Comparison of ENCODE assay signal across 8 cellular contexts in genomic region chr9:113220467-113221002, GRCh38. TPM values are rescaled to one million over a fixed set of nuclear protein-coding genes. Genes with fewer than 3 reads are reported as not detected.
DNase-seq lines count a peak whose midpoint lies in the region; ATAC-seq and TF ChIP-seq lines count a peak whose summit lies in the region.

No MANE protein-coding gene starts in this region.

- H3K9me3 Mint-ChIP-seq in activated CD4-positive, alpha-beta memory T cell treated with anti-CD3 and anti-CD28 coated beads for 36 hours: no peaks in the 10 kb centered on the region

- CTCF ChIA-PET in activated CD4-positive, alpha-beta memory T cell treated with anti-CD3 and anti-CD28 coated beads for 36 hours (lab: Charles Lee): interaction anchor here (0.8 to 3.5 kb wide), 9 partner anchors 49 to 371 kb away, joined by 3 to 46 read pairs (median 4); partner anchors contain the start of genes ALAD, CDC26, PRPF4 and SLC31A2

- H3K4me1 Mint-ChIP-seq in activated CD4-positive, alpha-beta memory T cell treated with anti-CD3 and anti-CD28 coated beads for 36 hours (ENCODE audit: low read depth): peaks cover 36% of the 10 kb centered on the region

- H3K4me1 ChIP-seq in left ventricle myocardium inferior (peaks cover 82% of the 10 kb centered on the region), hepatocyte (ENCODE audit: insufficient read depth) (peaks cover 19% of the 10 kb centered on the region)

- peak overlapping the region; percentile 92 for H3K27ac ChIP-seq in left ventricle myocardium inferior (replicated peaks)
- H3K27ac ChIP-seq in hepatocyte: peak overlapping the region; percentile 84

- peaks cover 3% of the 10 kb centered on the region for H4K20me1 ChIP-seq in hepatocyte (ENCODE audit: insufficient read depth, poor library complexity, severe bottlenecking)

- H3K36me3 ChIP-seq in left ventricle myocardium inferior (peaks cover 9% of the 10 kb centered on the region), hepatocyte (replicated peaks; ENCODE audit: insufficient read depth, low read depth) (no peaks in the 10 kb centered on the region)

- no peaks in the 10 kb centered on the region for H3K9me3 ChIP-seq in left ventricle myocardium inferior (replicated peaks)
- no peaks in the 10 kb centered on the region for H3K9me3 ChIP-seq in hepatocyte (ENCODE audit: low read depth)

- no peaks in the 10 kb centered on the region for H3K9me2 ChIP-seq in hepatocyte (replicated peaks; ENCODE audit: insufficient read depth)

- H3K27me3 ChIP-seq in left ventricle myocardium inferior (ENCODE audit: low read depth): no peaks in the 10 kb centered on the region
- no peaks in the 10 kb centered on the region for H3K27me3 ChIP-seq in hepatocyte

- no peaks in the 10 kb centered on the region for H3K27me3 Mint-ChIP-seq in activated CD4-positive, alpha-beta memory T cell treated with anti-CD3 and anti-CD28 coated beads for 36 hours

- H3K4me3 ChIP-seq in left ventricle myocardium inferior: peak overlapping the region; percentile 87
- H3K4me3 ChIP-seq in hepatocyte: peak overlapping the region; percentile 56

- TF ChIP-seq CTCF in left ventricle myocardium inferior (IDR thresholded peaks at IDR 0.05; ENCODE audit: borderline replicate concordance) (no peak), hepatocyte (IDR thresholded peaks at IDR 0.05; ENCODE audit: poor library complexity) (no peak)

- peak overlapping the region; percentile 92 for H3K27ac Mint-ChIP-seq in activated CD4-positive, alpha-beta memory T cell treated with anti-CD3 and anti-CD28 coated beads for 36 hours

- no peak for ATAC-seq in left ventricle myocardium superior
- ATAC-seq in HG03460 (IDR thresholded peaks at IDR 0.05; ENCODE audit: unreplicated experiment): no peak

- peak overlapping the region; percentile 91 for H3K4me2 ChIP-seq in hepatocyte

- intact Hi-C loops in left ventricle myocardium inferior (cut with micrococcal nuclease) (no loop called here), left ventricle myocardium superior (cut with micrococcal nuclease) (no loop called here)
- intact Hi-C loops in activated CD4-positive, alpha-beta memory T cell treated with anti-CD3 and anti-CD28 coated beads for 36 hours (cut with micrococcal nuclease): loop anchor here (1.0 to 5.0 kb wide), 8 partner anchors 49 to 466 kb away; partner anchors contain the start of genes ALAD, C9orf43, CDC26 and POLE3

- H2AFZ ChIP-seq in hepatocyte: peak overlapping the region; percentile 68

- WGBS in hepatocyte (ENCODE audit: low lambda C conversion rate, missing lambda C conversion rate): 17% methylated on average over 11 of the region's 11 CpGs

- H3K36me3 Mint-ChIP-seq in activated CD4-positive, alpha-beta memory T cell treated with anti-CD3 and anti-CD28 coated beads for 36 hours: peaks cover 10% of the 10 kb centered on the region

- POLR2A ChIA-PET in activated CD4-positive, alpha-beta memory T cell treated with anti-CD3 and anti-CD28 coated beads for 36 hours (lab: Charles Lee): interaction anchor here (0.7 to 4.7 kb wide), 11 partner anchors 49 to 359 kb away, joined by 3 to 37 read pairs (median 5); partner anchors contain the start of genes ALAD, C9orf43, CDC26 and HDHD3

- DNase-seq in left ventricle myocardium inferior (no peak), left ventricle myocardium superior (no peak), hepatocyte (ENCODE audit: low spot score) (no peak), ureter (ENCODE audit: low spot score) (no peak), NCI-H774 (lab: John Stamatoyannopoulos, UW) (no peak)
- DNase-seq in activated CD4-positive, alpha-beta memory T cell treated with anti-CD3 and anti-CD28 coated beads for 36 hours: peak; percentile 17
- peak; percentile 7 for DNase-seq in stimulated activated CD4-positive, alpha-beta T cell treated with anti-CD3 and anti-CD28 coated beads, Interleukin-4, amount 100 ng/mL, for 24 hours

- peaks cover 80% of the 10 kb centered on the region for H3K79me2 ChIP-seq in hepatocyte

- H3K4me3 Mint-ChIP-seq in activated CD4-positive, alpha-beta memory T cell treated with anti-CD3 and anti-CD28 coated beads for 36 hours: peak overlapping the region; percentile 94

RNA-seq across cellular contexts. Expression of gene FKBP15, which starts 0.5 kb away (rescaled TPM):
- 19.0 TPM for total RNA-seq in left ventricle myocardium inferior
- 21.4 TPM for total RNA-seq in left ventricle myocardium superior
- total RNA-seq in activated CD4-positive, alpha-beta memory T cell treated with anti-CD3 and anti-CD28 coated beads for 36 hours: 10 to 100 TPM; 25.8 to 27.7 TPM
- 13.7 and 17.7 TPM in 2 replicates for total RNA-seq in hepatocyte
- 7.7 and 14.5 TPM in 2 replicates for polyA plus RNA-seq in hepatocyte
- 43.9 TPM for total RNA-seq in ureter

RNA-seq across cellular contexts. Expression of gene SLC31A1, which starts 0.8 kb away (rescaled TPM):
- total RNA-seq in left ventricle myocardium inferior: 12.6 TPM
- total RNA-seq in left ventricle myocardium superior: 11.4 TPM
- 10 to 100 TPM; 12.1 to 12.5 TPM for total RNA-seq in activated CD4-positive, alpha-beta memory T cell treated with anti-CD3 and anti-CD28 coated beads for 36 hours
- 43.3 TPM in 2 replicates for total RNA-seq in hepatocyte
- 24.5 and 29.7 TPM in 2 replicates for polyA plus RNA-seq in hepatocyte
- 26.3 TPM for total RNA-seq in ureter

RNA-seq across cellular contexts. Expression of gene CDC26, which starts 54.8 kb away (rescaled TPM):
- total RNA-seq in left ventricle myocardium inferior: 37.0 TPM
- total RNA-seq in left ventricle myocardium superior: 34.9 TPM
- 10 to 100 TPM; 49.8 to 50.9 TPM for total RNA-seq in activated CD4-positive, alpha-beta memory T cell treated with anti-CD3 and anti-CD28 coated beads for 36 hours
- total RNA-seq in hepatocyte: 39.8 and 45.9 TPM in 2 replicates
- 62.5 and 77.2 TPM in 2 replicates for polyA plus RNA-seq in hepatocyte
- 26.6 TPM for total RNA-seq in ureter

RNA-seq across cellular contexts. Expression of gene PRPF4, which starts 54.9 kb away (rescaled TPM):
- total RNA-seq in left ventricle myocardium inferior: 11.2 TPM
- 11.7 TPM for total RNA-seq in left ventricle myocardium superior
- total RNA-seq in activated CD4-positive, alpha-beta memory T cell treated with anti-CD3 and anti-CD28 coated beads for 36 hours: 10 to 100 TPM; 47.6 to 48.7 TPM
- 23.4 and 27.3 TPM in 2 replicates for total RNA-seq in hepatocyte
- 24.1 and 28.8 TPM in 2 replicates for polyA plus RNA-seq in hepatocyte
- total RNA-seq in ureter: 27.5 TPM

Comparison
In these comparisons a context has a peak if more than half of its experiments do, and no peak if none do; other contexts are left out.
1. DNase-seq: peak in activated CD4-positive, alpha-beta memory T cell treated with anti-CD3 and anti-CD28 coated beads for 36 hours (single experiment) and stimulated activated CD4-positive, alpha-beta T cell treated with anti-CD3 and anti-CD28 coated beads, Interleukin-4, amount 100 ng/mL, for 24 hours (single experiment); none in left ventricle myocardium inferior (single experiment), left ventricle myocardium superior (single experiment), hepatocyte (single experiment), ureter (single experiment) and NCI-H774 (single experiment).